In the genomic region with DNA sequence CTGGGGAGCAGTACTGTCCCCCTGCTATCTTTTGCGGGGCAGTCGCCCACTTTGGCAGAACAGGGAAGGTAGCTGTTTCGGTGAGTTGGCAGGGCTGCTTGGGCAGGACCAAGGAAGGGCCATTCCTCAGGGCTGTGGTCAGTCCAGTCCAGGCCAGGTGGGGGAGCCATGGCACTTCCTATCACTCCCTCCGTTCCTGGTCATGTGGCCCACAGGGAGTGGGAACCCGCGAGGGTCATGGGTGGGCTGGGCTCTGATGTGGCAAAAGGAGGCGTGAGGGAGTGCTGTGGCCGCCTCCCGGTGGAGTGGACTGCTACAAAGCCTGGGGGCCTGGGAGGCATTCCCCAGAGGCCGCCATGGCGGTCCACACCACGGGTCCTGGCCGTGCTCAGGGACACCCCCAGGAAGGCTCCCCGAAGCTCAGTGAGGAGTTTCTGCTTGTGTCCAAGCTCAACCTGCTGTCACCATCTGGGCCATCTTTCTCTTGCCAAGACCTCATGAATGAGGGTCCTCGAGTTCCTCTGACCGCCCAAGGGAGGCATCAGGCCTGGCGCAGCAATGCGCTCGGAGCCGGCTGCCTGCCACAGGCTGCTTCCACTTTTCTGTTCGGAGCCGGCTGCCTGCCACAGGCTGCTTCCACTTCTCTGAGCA, we compare ENCODE assay signal across 9 cellular contexts. TPM values are rescaled to one million over a fixed set of nuclear protein-coding genes. Genes with fewer than 3 reads are reported as not detected.
A peak's percentile ranks its signal among the peaks of the same experiment; 100 is the strongest.
DNase-seq lines count a peak whose midpoint lies in the region; ATAC-seq and TF ChIP-seq lines count a peak whose summit lies in the region.
"Had no signal": no experiment of that assay in that cellular context is flagged by ENCODE, and none has a peak within 500 bp of the region (broad histone marks: within the 10 kb centered on the region; RNA-seq: fewer than 3 reads in every experiment).

No MANE protein-coding gene starts in this region.

- no peak for ATAC-seq in HG03280 (IDR thresholded peaks at IDR 0.05; ENCODE audit: unreplicated experiment)

- H3K4me3 Mint-ChIP-seq in mesothelial cell of epicardium: no peak overlapping the region
- H3K4me3 Mint-ChIP-seq: activated T-cell treated with anti-CD3 and anti-CD28 coated beads, Interleukin-2, amount 50 U/mL, for 24 hours; CD4-positive, alpha-beta memory T cell had no signal

- TF ChIP-seq RAD21 in SK-N-SH (IDR thresholded peaks at IDR 0.05; ENCODE audit: low read length): peak; percentile 61

- H3K9me3 Mint-ChIP-seq in mesothelial cell of epicardium: no peaks in the 10 kb centered on the region
- H3K9me3 Mint-ChIP-seq: activated T-cell treated with anti-CD3 and anti-CD28 coated beads, Interleukin-2, amount 50 U/mL, for 24 hours; CD4-positive, alpha-beta memory T cell had no signal

- no peaks in the 10 kb centered on the region for H3K9me3 ChIP-seq in SK-N-SH

- no peaks in the 10 kb centered on the region for H4K20me1 ChIP-seq in SK-N-SH (ENCODE audit: insufficient read depth)

- H3K4me1 ChIP-seq in SK-N-SH (ENCODE audit: control insufficient read depth in 1 of 2, insufficient read depth in 2 of 2, low read depth in 1 of 2, low read length in 1 of 2): no peaks in the 10 kb centered on the region

- no peaks in the 10 kb centered on the region for H3K4me1 Mint-ChIP-seq in mesothelial cell of epicardium

- peaks cover 8% of the 10 kb centered on the region for H3K36me3 Mint-ChIP-seq in mesothelial cell of epicardium

- no peaks in the 10 kb centered on the region for H3F3A ChIP-seq in SK-N-SH (replicated peaks; ENCODE audit: insufficient read depth)

- H3K27me3 ChIP-seq in SK-N-SH (ENCODE audit: insufficient read depth): no peaks in the 10 kb centered on the region

- no peaks in the 10 kb centered on the region for H3K27me3 Mint-ChIP-seq in mesothelial cell of epicardium (ENCODE audit: low read depth)
- H3K27me3 Mint-ChIP-seq: activated T-cell treated with anti-CD3 and anti-CD28 coated beads, Interleukin-2, amount 50 U/mL, for 24 hours; CD4-positive, alpha-beta memory T cell had no signal

- H3K4me3 ChIP-seq in AG09309 (ENCODE audit: control insufficient read depth, low read depth, low read length) (no peak overlapping the region), SK-N-SH (ENCODE audit: low read depth in 2 of 2, low read length in 1 of 2) (no peak overlapping the region)

- TF ChIP-seq CTCF in AG09309 (IDR thresholded peaks at IDR 0.05; ENCODE audit: control insufficient read depth, insufficient read depth, low read depth, low read length, missing control alignments) (peak; percentile 18), SK-N-SH (IDR thresholded peaks at IDR 0.05) (no peak), mesothelial cell of epicardium (IDR thresholded peaks at IDR 0.05; ENCODE audit: unreplicated experiment) (no peak)

- CTCF ChIA-PET in SK-N-SH (lab: Yijun Ruan, JAX): interaction anchor here (0.7 to 2.6 kb wide), 14 partner anchors 12 to 304 kb away, joined by 3 to 21 read pairs (median 4); partner anchors contain the start of gene CHID1

- no peaks in the 10 kb centered on the region for H3K79me2 ChIP-seq in SK-N-SH (ENCODE audit: insufficient read depth)

- no peak for DNase-seq in AG09309 (ENCODE audit: low read depth)
- DNase-seq in SK-N-SH: peak; percentile 65
- peak; percentile 34 for DNase-seq in hepatic stellate cell (ENCODE audit: low spot score)
- no peak for DNase-seq in mesothelial cell of epicardium (ENCODE audit: low spot score in 2 of 2, unreplicated experiment in 2 of 2)
- no peak for DNase-seq in stimulated activated naive CD4-positive, alpha-beta T cell (lab: John Stamatoyannopoulos, UW)
- DNase-seq: activated T-cell treated with anti-CD3 and anti-CD28 coated beads, Interleukin-2, amount 50 U/mL, for 24 hours; SHP77 treated with DMSO at 0.1 percent for 48 hours had no signal

- no peak overlapping the region for H2AFZ ChIP-seq in SK-N-SH (ENCODE audit: low read depth)

- TF ChIP-seq EP300 in SK-N-SH (IDR thresholded peaks at IDR 0.05; ENCODE audit: borderline replicate concordance in 1 of 2, low read depth in 1 of 2, low read length in 1 of 2): no peak

- POLR2A ChIA-PET in SK-N-SH (lab: Yijun Ruan, JAX): interaction anchor here (1.2 kb wide), 1 partner anchor 39 kb away, joined by 3 read pairs; no protein-coding TSS in a partner anchor

- WGBS in SK-N-SH (ENCODE audit: low lambda C conversion rate): 83% methylated on average over 9 of the region's 22 CpGs

- H3K36me3 ChIP-seq in SK-N-SH (replicated peaks in 1 of 2; ENCODE audit: control insufficient read depth in 1 of 2, insufficient read depth in 2 of 2, low read length in 1 of 2): peaks cover 0 to 51% of the 10 kb centered on the region in 2 experiments

- H3K9me2 ChIP-seq in SK-N-SH: no peaks in the 10 kb centered on the region

- H3K4me2 ChIP-seq in SK-N-SH: no peak overlapping the region

- H3K27ac ChIP-seq in SK-N-SH (ENCODE audit: low read depth in 2 of 2, low read length in 1 of 2): no peak overlapping the region

- no peak overlapping the region for H3K27ac Mint-ChIP-seq in mesothelial cell of epicardium
- H3K27ac Mint-ChIP-seq: activated T-cell treated with anti-CD3 and anti-CD28 coated beads, Interleukin-2, amount 50 U/mL, for 24 hours; CD4-positive, alpha-beta memory T cell had no signal

- no peak overlapping the region for H3K9ac ChIP-seq in SK-N-SH

TF ChIP-seq in SK-N-SH, 30 proteins besides CTCF, POLR2A, EP300 and RAD21:
- no peak for TF ChIP-seq NFIC (IDR thresholded peaks at IDR 0.05; ENCODE audit: borderline replicate concordance)
- TF ChIP-seq USF1 (IDR thresholded peaks at IDR 0.05; ENCODE audit: borderline replicate concordance, low read depth): peak; percentile 24; the same call in 1 of the 2 replicates
- TF ChIP-seq TAF1 (IDR thresholded peaks at IDR 0.05; ENCODE audit: borderline replicate concordance, low read depth, low read length): no peak
- no peak for TF ChIP-seq SIN3A (IDR thresholded peaks at IDR 0.05; ENCODE audit: borderline replicate concordance, low read depth, low read length)
- no peak for TF ChIP-seq USF2 (IDR thresholded peaks at IDR 0.05; ENCODE audit: borderline replicate concordance, low read depth, low read length)
- TF ChIP-seq JUND (IDR thresholded peaks at IDR 0.05): no peak

RNA-seq across cellular contexts. Expression of gene CHID1, which starts 11.9 kb away (rescaled TPM):
- polyA plus RNA-seq in SK-N-SH (2012; rRNA removed): 194 and 231 TPM in 2 replicates
- 153 and 192 TPM in 2 replicates for polyA plus RNA-seq in SK-N-SH (2012; cell fraction: cytosol; rRNA removed)
- polyA plus RNA-seq in SK-N-SH (2012; cell fraction: nucleus; rRNA removed): 123 and 143 TPM in 2 replicates
- 88.3 to 95.9 TPM (median 95.4 TPM) in 3 replicates for total RNA-seq in mesothelial cell of epicardium

RNA-seq across cellular contexts. Expression of gene AP2A2, which starts 27.0 kb away (rescaled TPM):
- polyA plus RNA-seq in SK-N-SH (2012; rRNA removed): 36.3 and 42.7 TPM in 2 replicates
- polyA plus RNA-seq in SK-N-SH (2012; cell fraction: cytosol; rRNA removed): 23.0 and 30.2 TPM in 2 replicates
- 111 and 144 TPM in 2 replicates for polyA plus RNA-seq in SK-N-SH (2012; cell fraction: nucleus; rRNA removed)
- 74.9 to 89.1 TPM (median 86.6 TPM) in 3 replicates for total RNA-seq in mesothelial cell of epicardium

RNA-seq across cellular contexts. Expression of gene TSPAN4, which starts 56.0 kb away (rescaled TPM):
- polyA plus RNA-seq in SK-N-SH (2012; rRNA removed): 201 and 226 TPM in 2 replicates
- polyA plus RNA-seq in SK-N-SH (2012; cell fraction: cytosol; rRNA removed): 66.1 and 128 TPM in 2 replicates
- polyA plus RNA-seq in SK-N-SH (2012; cell fraction: nucleus; rRNA removed): 521 and 832 TPM in 2 replicates
- 94.1 to 98.8 TPM (median 96.6 TPM) in 3 replicates for total RNA-seq in mesothelial cell of epicardium

RNA-seq across cellular contexts. Expression of gene POLR2L, which starts 56.3 kb away (rescaled TPM):
- polyA plus RNA-seq in SK-N-SH (2012; rRNA removed): 287 and 540 TPM in 2 replicates
- polyA plus RNA-seq in SK-N-SH (2012; cell fraction: cytosol; rRNA removed): 228 and 230 TPM in 2 replicates
- polyA plus RNA-seq in SK-N-SH (2012; cell fraction: nucleus; rRNA removed): 123 and 341 TPM in 2 replicates
- total RNA-seq in mesothelial cell of epicardium: 78.7 to 80.2 TPM (median 79.8 TPM) in 3 replicates

Comparison
In these comparisons a context has a peak if more than half of its experiments do, and no peak if none do; other contexts are left out.
1. DNase-seq: peak in SK-N-SH (single experiment) and hepatic stellate cell (single experiment); none in AG09309 (single experiment), mesothelial cell of epicardium (0 of 2) and stimulated activated naive CD4-positive, alpha-beta T cell (0 of 6).